In the genomic region with DNA sequence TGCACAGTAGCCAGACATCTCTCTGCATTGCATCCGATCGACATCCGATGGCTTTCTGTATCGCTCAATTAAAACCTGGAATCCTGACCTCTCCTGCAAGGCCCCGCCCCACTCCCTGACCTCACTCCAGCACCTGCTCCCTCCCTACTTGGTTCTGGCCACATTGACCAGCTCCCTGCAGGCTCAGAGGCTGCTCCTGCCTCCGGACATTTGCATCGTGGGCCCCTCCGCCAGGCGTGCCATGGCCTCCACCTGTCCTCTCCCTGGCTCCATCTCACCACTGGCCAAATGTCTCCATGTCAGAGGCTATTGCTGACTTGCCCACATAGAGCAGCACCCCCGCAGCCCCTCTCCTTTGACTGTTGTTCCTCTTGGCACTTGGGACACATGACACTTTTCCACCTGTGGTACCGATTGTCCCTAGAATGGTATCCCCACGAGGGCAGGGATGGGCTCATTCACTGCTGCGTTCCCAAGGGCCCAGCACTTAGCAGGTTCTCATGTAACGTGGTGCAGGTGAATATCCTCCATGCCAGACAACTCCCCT, we compare ENCODE assay signal across 1 cellular context.
TF ChIP-seq lines count a peak whose summit lies in the region.

No MANE protein-coding gene starts in this region.

TF ChIP-seq in HEK293, 187 proteins besides CTCF, POLR2A, EP300 and RAD21:
- TF ChIP-seq ZXDB (tag by site-specific recombination; IDR thresholded peaks at IDR 0.05) (no peak), ZNF677 (tag by site-specific recombination; IDR thresholded peaks at IDR 0.05) (no peak), TRIM28 (IDR thresholded peaks at IDR 0.05; ENCODE audit: borderline replicate concordance, low read length) (peak; percentile 79; the same call in 1 of the 2 replicates)
